In genomic region chr5:52989025-52989780, GRCh38 we compare ENCODE assay signal across 8 cellular contexts. TPM values are rescaled to one million over a fixed set of nuclear protein-coding genes. Genes with fewer than 3 reads are reported as not detected.
DNase-seq lines count a peak whose midpoint lies in the region; ATAC-seq and TF ChIP-seq lines count a peak whose summit lies in the region.

Gene ITGA2, plus strand, starts transcription at chr5:52989352. Its CDS starts 117 bp downstream, at chr5:52989469.

- H3K4me1 ChIP-seq in NT2/D1 (ENCODE audit: insufficient read depth, insufficient read length) (no peaks in the 10 kb centered on the region), heart left ventricle (peaks cover 0 to 22% (median 10%) of the 10 kb centered on the region in 12 donors), parathyroid adenoma (peaks cover 11% of the 10 kb centered on the region)

- H3K36me3 Mint-ChIP-seq in activated naive CD8-positive, alpha-beta T cell = no peaks in the 10 kb centered on the region

- no peaks in the 10 kb centered on the region for H3K36me3 ChIP-seq in GM06990 (ENCODE audit: control insufficient read depth, insufficient read depth, low read length)
- no peaks in the 10 kb centered on the region for H3K36me3 ChIP-seq in NT2/D1 (ENCODE audit: insufficient read depth, insufficient read length, low read length)
- H3K36me3 ChIP-seq in heart left ventricle = no peaks in the 10 kb centered on the region
- no peaks in the 10 kb centered on the region for H3K36me3 ChIP-seq in parathyroid adenoma (ENCODE audit: control insufficient read depth, insufficient read depth, low read length)

- WGBS in heart left ventricle, 4 donors = 1 to 2% (median 1%) methylated on average over 35 to 64 of the region's 64 CpGs

- H3K4me3 ChIP-seq in GM06990 (replicated peaks; ENCODE audit: low read depth, low read length) = peak within 1 kb of the TSS; percentile 54
- peak within 1 kb of the TSS; percentile 66 for H3K4me3 ChIP-seq in NT2/D1 (ENCODE audit: insufficient read length, low read depth)
- H3K4me3 ChIP-seq in heart left ventricle = peak within 1 kb of the TSS; percentile 27 to 74 (median 62)
- H3K4me3 ChIP-seq in parathyroid adenoma (ENCODE audit: low read depth, low read length) = peak within 1 kb of the TSS; percentile 51

- intact Hi-C loops in heart left ventricle (cut with DNase I) = loop anchor here in 2 of 10 donors (5.0 to 10.0 kb wide), 2 partner anchors 38 to 46 kb away; no protein-coding TSS in a partner anchor

- H3K27ac ChIP-seq in heart left ventricle (peak within 1 kb of the TSS in 6 of 12 donors; percentile 9 to 46 (median 38)), parathyroid adenoma (peak within 1 kb of the TSS; percentile 68)

- TF ChIP-seq POLR2A in heart left ventricle (IDR thresholded peaks at IDR 0.05) = no peak

- H3K27ac Mint-ChIP-seq in activated naive CD8-positive, alpha-beta T cell = no peak within 1 kb of the TSS

- H3K9me3 Mint-ChIP-seq in activated naive CD8-positive, alpha-beta T cell (ENCODE audit: low read depth) = no peaks in the 10 kb centered on the region

- H3K27me3 Mint-ChIP-seq in activated naive CD8-positive, alpha-beta T cell = peaks cover 10% of the 10 kb centered on the region

- peaks cover 19% of the 10 kb centered on the region for H3K4me1 Mint-ChIP-seq in activated naive CD8-positive, alpha-beta T cell (ENCODE audit: low read depth)

- TF ChIP-seq CTCF in GM06990 (IDR thresholded peaks at IDR 0.05; ENCODE audit: insufficient read depth, low read length, poor library complexity, severe bottlenecking) (no peak), heart left ventricle (IDR thresholded peaks at IDR 0.05) (no peak), parathyroid adenoma (IDR thresholded peaks at IDR 0.05) (no peak)

- peak within 1 kb of the TSS; percentile 54 for H3K4me2 ChIP-seq in parathyroid adenoma (ENCODE audit: low read length)

- H2AFZ ChIP-seq in parathyroid adenoma = peak within 1 kb of the TSS; percentile 84

- H3K4me3 Mint-ChIP-seq in activated naive CD8-positive, alpha-beta T cell = peak within 1 kb of the TSS; percentile 82

- H3K9me3 ChIP-seq in NT2/D1 (ENCODE audit: insufficient read depth, low read length) (no peaks in the 10 kb centered on the region), heart left ventricle (no peaks in the 10 kb centered on the region), parathyroid adenoma (ENCODE audit: control insufficient read depth, low read length) (no peaks in the 10 kb centered on the region)

- ATAC-seq in HG02642 (IDR thresholded peaks at IDR 0.05; ENCODE audit: poor library complexity, unreplicated experiment) = peak; percentile 73
- peak; percentile 32 to 88 (median 85) for ATAC-seq in heart left ventricle

- H3K79me2 ChIP-seq in parathyroid adenoma = peaks cover 8% of the 10 kb centered on the region

- H3K27me3 ChIP-seq in GM06990 (replicated peaks; ENCODE audit: control insufficient read depth, insufficient read depth, low read length) (no peaks in the 10 kb centered on the region; the same call in 1 of the 2 replicates), NT2/D1 (ENCODE audit: insufficient read depth, insufficient read length) (peaks cover 42% of the 10 kb centered on the region), heart left ventricle (peaks cover 0 to 9% (median 0%) of the 10 kb centered on the region in 9 donors), parathyroid adenoma (ENCODE audit: control insufficient read depth, insufficient read depth, low read length) (no peaks in the 10 kb centered on the region)

- peak within 1 kb of the TSS; percentile 74 for H3K9ac ChIP-seq in NT2/D1 (ENCODE audit: insufficient read length, low read depth)
- H3K9ac ChIP-seq in parathyroid adenoma = peak within 1 kb of the TSS; percentile 28

- DNase-seq in GM06990 (ENCODE audit: extremely low read depth, insufficient read length) (peak; percentile 26), NT2/D1 (ENCODE audit: low read depth, low spot score) (no peak), heart left ventricle (peak; percentile 21 to 70 (median 35)), cerebellar cortex (ENCODE audit: low spot score) (no peak), NCI-H2171 treated with DMSO at 0.1 percent for 48 hours (lab: John Stamatoyannopoulos, UW) (no peak)

RNA-seq across cellular contexts. Expression of gene ITGA2, which starts in this region (rescaled TPM):
- total RNA-seq in heart left ventricle = 10 to 100 TPM in 1 of 9 donors, 1 to 10 TPM in 3, under 1 TPM in 5; 0.25 to 10.7 (median 1.00) TPM
- polyA plus RNA-seq in heart left ventricle = 1 to 10 TPM in 1 of 2 donors, under 1 TPM in 1; 0.23 to 1.9 TPM

Comparison
In these comparisons a context has a peak if more than half of its experiments do, and no peak if none do; other contexts are left out.
1. DNase-seq: peak in GM06990 (single experiment) and heart left ventricle (5 of 5); none in NT2/D1 (single experiment), cerebellar cortex (single experiment) and NCI-H2171 treated with DMSO at 0.1 percent for 48 hours (single experiment).
2. Peak in every context shown above with its lines, with median percentiles within 50 percentile points of each other: H3K4me3 ChIP-seq.